In the genomic region with DNA sequence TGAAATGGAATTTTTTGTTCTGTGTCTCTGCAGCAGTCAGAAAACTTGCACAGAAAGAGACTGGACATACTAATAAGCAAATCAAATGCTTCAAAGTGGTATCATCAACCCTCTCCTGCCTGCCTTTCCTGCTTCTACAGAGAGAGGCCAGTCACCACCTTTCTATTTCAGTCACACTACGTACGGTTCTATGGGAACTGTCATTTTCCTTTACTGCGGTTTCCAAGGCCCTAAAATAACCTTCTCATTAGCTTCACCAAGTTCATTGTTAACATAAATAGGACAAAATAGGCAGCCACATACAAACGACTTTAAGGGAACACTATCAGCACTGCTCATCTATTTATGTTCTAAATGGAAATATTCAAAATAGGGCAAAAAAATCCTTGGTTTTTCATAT, we compare ENCODE assay signal across 9 cellular contexts.
DNase-seq lines count a peak whose midpoint lies in the region; ATAC-seq, FAIRE-seq and TF ChIP-seq lines count a peak whose summit lies in the region.
"Had no signal": no experiment of that assay in that cellular context is flagged by ENCODE, and none has a peak within 500 bp of the region (broad histone marks: within the 10 kb centered on the region; RNA-seq: fewer than 3 reads in every experiment).

No MANE protein-coding gene starts in this region.

- H3K4me1 ChIP-seq in ascending aorta (peaks cover 0 to 4% of the 10 kb centered on the region in 2 donors), prostate gland (replicated peaks) (peaks cover 8% of the 10 kb centered on the region), pancreas (no peaks in the 10 kb centered on the region), body of pancreas (no peaks in the 10 kb centered on the region)

- no peaks in the 10 kb centered on the region for H3K36me3 ChIP-seq in ascending aorta
- no peaks in the 10 kb centered on the region for H3K36me3 ChIP-seq in prostate gland
- H3K36me3 ChIP-seq in pancreas, result no peaks in the 10 kb centered on the region
- no peaks in the 10 kb centered on the region for H3K36me3 ChIP-seq in body of pancreas (replicated peaks in 1 of 2; ENCODE audit: insufficient read depth in 1 of 2, low read depth in 2 of 2)

- TF ChIP-seq CTCF in ascending aorta (IDR thresholded peaks at IDR 0.05) (peak in 1 of 3 experiments; percentile 3), prostate gland (IDR thresholded peaks at IDR 0.05) (no peak), pancreas (IDR thresholded peaks at IDR 0.05) (no peak), body of pancreas (IDR thresholded peaks at IDR 0.05) (no peak)

- H3K27me3 ChIP-seq in ascending aorta (no peaks in the 10 kb centered on the region), prostate gland (replicated peaks; ENCODE audit: insufficient read depth) (no peaks in the 10 kb centered on the region), pancreas (no peaks in the 10 kb centered on the region), body of pancreas (no peaks in the 10 kb centered on the region)

- H3K27ac ChIP-seq in ascending aorta (peak overlapping the region; percentile 44 to 51), prostate gland (peak overlapping the region; percentile 36 to 49), pancreas (peak overlapping the region in 1 of 4 donors; percentile 44), body of pancreas (no peak overlapping the region)

- FAIRE-seq in GM12891 (lab: Jason Lieb, UNC) (peak; percentile 85), pancreas (lab: Jason Lieb, UNC) (no peak), urothelium cell line (lab: Jason Lieb, UNC) (no peak)

- 33% methylated on average over 4 of the region's 4 CpGs for WGBS in prostate gland
- WGBS in pancreas, 2 donors, result 59 to 63% methylated on average over 4 of the region's 4 CpGs
- WGBS in body of pancreas, 2 donors, result 53 to 54% methylated on average over 4 of the region's 4 CpGs

- H3K4me3 ChIP-seq in ascending aorta (no peak overlapping the region), prostate gland (no peak overlapping the region), pancreas (no peak overlapping the region), body of pancreas (no peak overlapping the region)

- DNase-seq in GM12891 (ENCODE audit: insufficient read length, low spot score), result no peak
- DNase-seq in ascending aorta (ENCODE audit: low spot score in 2 of 2), result no peak
- DNase-seq in prostate gland (ENCODE audit: low spot score), result no peak
- no peak for DNase-seq in pancreas
- no peak for DNase-seq in urothelium cell line (ENCODE audit: low spot score)
- DNase-seq in body of pancreas, result no peak
- DNase-seq in activated CD8-positive, alpha-beta memory T cell treated with anti-CD3 and anti-CD28 coated beads, Interleukin-2, amount 50 U/mL, for 48 hours, result no peak
- DNase-seq: NCI-H2029 had no signal

- TF ChIP-seq POLR2A in GM12891 (IDR thresholded peaks at IDR 0.05; ENCODE audit: low read depth, low read length) (no peak), prostate gland (IDR thresholded peaks at IDR 0.05) (no peak), body of pancreas (IDR thresholded peaks at IDR 0.05) (no peak)

- intact Hi-C loops in ascending aorta (cut with DNase I), result no loop called here
- intact Hi-C loops in prostate gland (cut with DNase I), result loop anchor here (5.0 kb wide), 1 partner anchor 70 kb away; no protein-coding TSS in a partner anchor
- intact Hi-C loops in pancreas (cut with DNase I), result no loop called here
- intact Hi-C loops in body of pancreas (cut with DNase I), result no loop called here

- H3K9me3 ChIP-seq in ascending aorta (no peaks in the 10 kb centered on the region), prostate gland (no peaks in the 10 kb centered on the region), pancreas (no peaks in the 10 kb centered on the region), body of pancreas (no peaks in the 10 kb centered on the region)

- ATAC-seq in HG02763 (IDR thresholded peaks at IDR 0.05; ENCODE audit: unreplicated experiment) (peak; percentile 57), pancreas (no peak), body of pancreas (no peak)

TF ChIP-seq in GM12891, 5 proteins besides CTCF, POLR2A, EP300 and RAD21:
- TF ChIP-seq POU2F2 (IDR thresholded peaks at IDR 0.05; ENCODE audit: low read depth, low read length) (no peak), TAF1 (IDR thresholded peaks at IDR 0.05; ENCODE audit: low read depth, low read length) (no peak), PAX5 (IDR thresholded peaks at IDR 0.05; ENCODE audit: insufficient read depth, low read length, severe bottlenecking) (no peak), SPI1 (IDR thresholded peaks at IDR 0.05; ENCODE audit: low read depth, low read length) (no peak), POLR2AphosphoS5 (IDR thresholded peaks at IDR 0.05; ENCODE audit: low read depth, low read length) (no peak)

Comparison
In these comparisons a context has a peak if more than half of its experiments do, and no peak if none do; other contexts are left out.
1. H3K27ac ChIP-seq: peak in ascending aorta (2 of 2) and prostate gland (2 of 2); none in body of pancreas (0 of 4).